Comparison of ENCODE assay signal across 8 cellular contexts in the genomic region with DNA sequence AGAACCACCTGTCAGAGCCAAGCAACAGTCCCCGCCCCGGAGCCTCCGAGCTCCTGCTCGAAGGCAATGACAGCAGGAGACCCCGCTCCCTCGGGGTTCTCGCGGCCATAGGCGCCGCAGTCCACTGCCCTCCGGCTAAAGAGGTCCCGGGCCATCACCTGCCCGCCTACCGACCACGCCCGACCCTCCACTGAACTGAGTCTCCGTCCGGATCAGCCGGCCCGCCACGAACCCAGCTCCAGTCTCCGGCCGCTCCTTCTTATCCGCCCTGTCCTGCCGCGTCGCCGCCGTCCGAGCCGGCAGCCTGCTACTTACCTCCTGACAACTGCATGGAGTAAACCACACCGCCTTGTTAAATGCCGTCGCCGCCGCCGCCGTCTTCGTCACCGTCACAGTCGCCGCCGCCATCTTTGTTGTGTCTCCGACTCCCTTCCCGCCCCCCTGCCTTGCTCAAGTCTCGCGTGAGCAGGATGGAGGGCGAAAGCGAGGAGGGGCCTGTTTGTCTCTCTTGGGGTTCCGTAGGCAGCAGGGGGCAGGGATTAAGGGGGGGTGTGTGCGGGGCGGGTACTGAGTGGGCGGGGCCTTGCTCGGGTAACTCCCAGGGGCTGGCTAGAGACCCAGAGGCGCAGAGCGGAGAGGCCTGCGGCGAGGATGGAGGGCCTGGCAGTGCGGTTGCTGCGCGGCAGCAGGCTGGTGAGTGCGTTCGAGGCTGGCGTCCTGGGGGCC. TPM values are rescaled to one million over a fixed set of nuclear protein-coding genes. Genes with fewer than 3 reads are reported as not detected.
DNase-seq lines count a peak whose midpoint lies in the region; ATAC-seq and TF ChIP-seq lines count a peak whose summit lies in the region.

Gene ACADSB (plus strand): TSS at position 628 of the 726 bp plus-strand sequence. CDS start 24 bp downstream, at position 652.
A gene with protein sequence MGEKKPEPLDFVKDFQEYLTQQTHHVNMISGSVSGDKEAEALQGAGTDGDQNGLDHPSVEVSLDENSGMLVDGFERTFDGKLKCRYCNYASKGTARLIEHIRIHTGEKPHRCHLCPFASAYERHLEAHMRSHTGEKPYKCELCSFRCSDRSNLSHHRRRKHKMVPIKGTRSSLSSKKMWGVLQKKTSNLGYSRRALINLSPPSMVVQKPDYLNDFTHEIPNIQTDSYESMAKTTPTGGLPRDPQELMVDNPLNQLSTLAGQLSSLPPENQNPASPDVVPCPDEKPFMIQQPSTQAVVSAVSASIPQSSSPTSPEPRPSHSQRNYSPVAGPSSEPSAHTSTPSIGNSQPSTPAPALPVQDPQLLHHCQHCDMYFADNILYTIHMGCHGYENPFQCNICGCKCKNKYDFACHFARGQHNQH (minus strand): TSS at position 417 of the 726 bp plus-strand sequence. CDS start 10,170 bp downstream, outside the sequence.

- no peaks in the 10 kb centered on the region for H3K27me3 ChIP-seq in spleen (replicated peaks in 1 of 7)

- H3K9me3 ChIP-seq in spleen = no peaks in the 10 kb centered on the region

- intact Hi-C loops in spleen (cut with DNase I; ENCODE audit: low total_unique reads) = no loop called here

- no peak for TF ChIP-seq CTCF in AG09309 (IDR thresholded peaks at IDR 0.05; ENCODE audit: control insufficient read depth, insufficient read depth, low read depth, low read length, missing control alignments)
- TF ChIP-seq CTCF in WTC11 (IDR thresholded peaks at IDR 0.05) = no peak
- TF ChIP-seq CTCF in cardiac fibroblast (IDR thresholded peaks at IDR 0.05; ENCODE audit: low read depth, low read length) = no peak
- peak in 5 of 11 experiments; percentile 16 to 45 (median 35) for TF ChIP-seq CTCF in spleen (IDR thresholded peaks at IDR 0.05 in 8 of 11, conservative IDR thresholded peaks at IDR 0.05 in 3 of 11)

- WGBS in spleen, 5 donors = 0 to 1% (median 0%) methylated on average over 49 to 64 of the region's 64 CpGs

- peaks cover 0 to 21% (median 0%) of the 10 kb centered on the region in 6 donors for H3K36me3 ChIP-seq in spleen

- DNase-seq in AG09309 (ENCODE audit: low read depth) = peak; percentile 92
- DNase-seq in NCI-H226 = peak; percentile 68
- peak; percentile 95 for DNase-seq in WTC11 (ENCODE audit: low spot score)
- peak; percentile 98 to 99 for DNase-seq in cardiac fibroblast (ENCODE audit: low read depth in 2 of 2)
- DNase-seq in inferior parietal cortex (ENCODE audit: extremely low spot score) = peak; percentile 93
- DNase-seq in spleen = peak; percentile 99

- H3K27me3 Mint-ChIP-seq in WTC11 (ENCODE audit: low read depth) = peaks cover 42% of the 10 kb centered on the region

- POLR2A ChIA-PET in WTC11 (lab: Charles Lee) = interaction anchor here (1.2 kb wide), 1 partner anchor 9 kb away, joined by 6 read pairs; no protein-coding TSS in a partner anchor

- H3K36me3 Mint-ChIP-seq in WTC11 = peaks cover 15% of the 10 kb centered on the region

- H3K9me3 Mint-ChIP-seq in WTC11 = peaks cover 3% of the 10 kb centered on the region; the same call in 1 of the 2 replicates

- peak within 1 kb of the TSS; percentile 94 for H3K4me3 ChIP-seq in AG09309 (ENCODE audit: control insufficient read depth, low read depth, low read length)
- H3K4me3 ChIP-seq in cardiac fibroblast (replicated peaks in 1 of 2; ENCODE audit: low read depth in 2 of 2, low read length in 2 of 2) = peak within 1 kb of the TSS; percentile 96 to 99
- H3K4me3 ChIP-seq in spleen = peak within 1 kb of the TSS; percentile 73 to 99 (median 96)

- CTCF ChIA-PET in WTC11 (lab: Charles Lee) = interaction anchor here (0.6 to 1.7 kb wide), 6 partner anchors 9 to 1504 kb away, joined by 3 to 4 read pairs (median 4); partner anchors contain the start of gene PSTK

- peak; percentile 84 for ATAC-seq in GM19023 (IDR thresholded peaks at IDR 0.05; ENCODE audit: unreplicated experiment)
- peak; percentile 85 for ATAC-seq in HG03196 (IDR thresholded peaks at IDR 0.05; ENCODE audit: unreplicated experiment)
- ATAC-seq in WTC11 = peak; percentile 89

- H3K27ac ChIP-seq in spleen = peak within 1 kb of the TSS; percentile 91 to 98 (median 94)

- peaks cover 13 to 63% (median 55%) of the 10 kb centered on the region in 6 donors for H3K4me1 ChIP-seq in spleen

- peak in 2 of 3 donors; percentile 63 to 83 for TF ChIP-seq POLR2A in spleen (IDR thresholded peaks at IDR 0.05)

- H3K27ac Mint-ChIP-seq in WTC11 = peak within 1 kb of the TSS; percentile 99

- peak within 1 kb of the TSS; percentile 99 for H3K4me3 Mint-ChIP-seq in WTC11

- peaks cover 29% of the 10 kb centered on the region for H3K4me1 Mint-ChIP-seq in WTC11

TF ChIP-seq in WTC11, 78 proteins besides CTCF, POLR2A, EP300 and RAD21 (continues in another document):
- TF ChIP-seq ZNF263 (CRISPR knock-in tag; IDR thresholded peaks at IDR 0.05; ENCODE audit: low read depth) (no peak), IRF1 (CRISPR knock-in tag; IDR thresholded peaks at IDR 0.05) (no peak), ETV6 (CRISPR knock-in tag; IDR thresholded peaks at IDR 0.05) (peak; percentile 66; the same call in 1 of the 2 replicates), MXD4 (CRISPR knock-in tag; IDR thresholded peaks at IDR 0.05; ENCODE audit: borderline replicate concordance) (no peak), STAT6 (CRISPR knock-in tag; conservative IDR thresholded peaks at IDR 0.05; ENCODE audit: low read depth) (no peak), ZNF232 (CRISPR knock-in tag; IDR thresholded peaks at IDR 0.05) (no peak), SMAD3 (CRISPR knock-in tag; IDR thresholded peaks at IDR 0.05; ENCODE audit: borderline replicate concordance) (no peak), ERG (CRISPR knock-in tag; IDR thresholded peaks at IDR 0.05) (no peak), ELF4 (CRISPR knock-in tag; IDR thresholded peaks at IDR 0.05; ENCODE audit: low read depth) (0 out of 2 replicates have a peak, but pooled peaks have one; percentile 46)
- TF ChIP-seq, protein P1, sequence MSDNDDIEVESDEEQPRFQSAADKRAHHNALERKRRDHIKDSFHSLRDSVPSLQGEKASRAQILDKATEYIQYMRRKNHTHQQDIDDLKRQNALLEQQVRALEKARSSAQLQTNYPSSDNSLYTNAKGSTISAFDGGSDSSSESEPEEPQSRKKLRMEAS (CRISPR knock-in tag; IDR thresholded peaks at IDR 0.05) = peak; percentile 58; the same call in 1 of the 2 replicates

RNA-seq across cellular contexts. Expression of gene ACADSB, which starts in this region (rescaled TPM):
- total RNA-seq in WTC11 (2021) = 14.5 to 18.4 TPM (median 17.4 TPM) in 3 replicates
- total RNA-seq in spleen = 10 to 100 TPM; 11.8 to 23.9 (median 15.5) TPM
- polyA plus RNA-seq in spleen = 1 to 10 TPM; 5.1 to 6.3 (median 5.9) TPM

RNA-seq across cellular contexts. Expression of the second gene that starts in this region (rescaled TPM):
- total RNA-seq in WTC11 (2021) = 6.9 to 13.2 TPM (median 7.9 TPM) in 3 replicates
- 10 to 100 TPM; 13.9 to 26.7 (median 19.8) TPM for total RNA-seq in spleen
- polyA plus RNA-seq in spleen = 10 to 100 TPM in 2 of 3 donors, 1 to 10 TPM in 1; 8.9 to 11.7 (median 10.1) TPM

Comparison
In these comparisons a context has a peak if more than half of its experiments do, and no peak if none do; other contexts are left out.
1. Peak in every context shown above with its lines: DNase-seq, ATAC-seq, H3K4me3 ChIP-seq and H3K27ac ChIP-seq.